ENCODE assay signal across 1 cellular context in genomic region chr2:165155152-165155551, GRCh38.
TF ChIP-seq lines count a peak whose summit lies in the region.

No MANE protein-coding gene starts in this region.

TF ChIP-seq in HEK293, 187 proteins besides CTCF, POLR2A, EP300 and RAD21:
- TF ChIP-seq, protein P1, sequence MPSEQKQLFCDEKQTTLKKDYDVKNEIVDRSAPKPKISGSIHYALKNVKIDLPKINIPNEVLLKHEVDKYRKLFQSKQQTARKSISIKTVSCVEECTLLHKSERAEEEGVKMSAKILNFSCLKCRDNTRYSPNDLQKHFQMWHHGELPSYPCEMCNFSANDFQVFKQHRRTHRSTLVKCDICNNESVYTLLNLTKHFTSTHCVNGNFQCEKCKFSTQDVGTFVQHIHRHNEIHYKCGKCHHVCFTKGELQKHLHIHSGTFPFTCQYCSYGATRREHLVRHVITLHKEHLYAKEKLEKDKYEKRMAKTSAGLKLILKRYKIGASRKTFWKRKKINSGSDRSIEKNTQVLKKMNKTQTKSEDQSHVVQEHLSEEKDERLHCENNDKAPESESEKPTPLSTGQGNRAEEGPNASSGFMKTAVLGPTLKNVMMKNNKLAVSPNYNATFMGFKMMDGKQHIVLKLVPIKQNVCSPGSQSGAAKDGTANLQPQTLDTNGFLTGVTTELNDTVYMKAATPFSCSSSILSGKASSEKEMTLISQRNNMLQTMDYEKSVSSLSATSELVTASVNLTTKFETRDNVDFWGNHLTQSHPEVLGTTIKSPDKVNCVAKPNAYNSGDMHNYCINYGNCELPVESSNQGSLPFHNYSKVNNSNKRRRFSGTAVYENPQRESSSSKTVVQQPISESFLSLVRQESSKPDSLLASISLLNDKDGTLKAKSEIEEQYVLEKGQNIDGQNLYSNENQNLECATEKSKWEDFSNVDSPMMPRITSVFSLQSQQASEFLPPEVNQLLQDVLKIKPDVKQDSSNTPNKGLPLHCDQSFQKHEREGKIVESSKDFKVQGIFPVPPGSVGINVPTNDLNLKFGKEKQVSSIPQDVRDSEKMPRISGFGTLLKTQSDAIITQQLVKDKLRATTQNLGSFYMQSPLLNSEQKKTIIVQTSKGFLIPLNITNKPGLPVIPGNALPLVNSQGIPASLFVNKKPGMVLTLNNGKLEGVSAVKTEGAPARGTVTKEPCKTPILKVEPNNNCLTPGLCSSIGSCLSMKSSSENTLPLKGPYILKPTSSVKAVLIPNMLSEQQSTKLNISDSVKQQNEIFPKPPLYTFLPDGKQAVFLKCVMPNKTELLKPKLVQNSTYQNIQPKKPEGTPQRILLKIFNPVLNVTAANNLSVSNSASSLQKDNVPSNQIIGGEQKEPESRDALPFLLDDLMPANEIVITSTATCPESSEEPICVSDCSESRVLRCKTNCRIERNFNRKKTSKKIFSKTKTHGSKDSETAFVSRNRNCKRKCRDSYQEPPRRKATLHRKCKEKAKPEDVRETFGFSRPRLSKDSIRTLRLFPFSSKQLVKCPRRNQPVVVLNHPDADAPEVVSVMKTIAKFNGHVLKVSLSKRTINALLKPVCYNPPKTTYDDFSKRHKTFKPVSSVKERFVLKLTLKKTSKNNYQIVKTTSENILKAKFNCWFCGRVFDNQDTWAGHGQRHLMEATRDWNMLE (tag by site-specific recombination; conservative IDR thresholded peaks at IDR 0.05; ENCODE audit: low read depth): no peak
- TF ChIP-seq KLF10 (tag by site-specific recombination; IDR thresholded peaks at IDR 0.05) (no peak), ZNF133 (tag by site-specific recombination; IDR thresholded peaks at IDR 0.05) (peak; percentile 87), ZNF777 (tag by site-specific recombination; IDR thresholded peaks at IDR 0.05; ENCODE audit: borderline replicate concordance) (no peak), PRDM1 (tag by site-specific recombination; IDR thresholded peaks at IDR 0.05) (peak; percentile 99), ZFP37 (tag by site-specific recombination; IDR thresholded peaks at IDR 0.05) (no peak)
- TF ChIP-seq, protein P2, sequence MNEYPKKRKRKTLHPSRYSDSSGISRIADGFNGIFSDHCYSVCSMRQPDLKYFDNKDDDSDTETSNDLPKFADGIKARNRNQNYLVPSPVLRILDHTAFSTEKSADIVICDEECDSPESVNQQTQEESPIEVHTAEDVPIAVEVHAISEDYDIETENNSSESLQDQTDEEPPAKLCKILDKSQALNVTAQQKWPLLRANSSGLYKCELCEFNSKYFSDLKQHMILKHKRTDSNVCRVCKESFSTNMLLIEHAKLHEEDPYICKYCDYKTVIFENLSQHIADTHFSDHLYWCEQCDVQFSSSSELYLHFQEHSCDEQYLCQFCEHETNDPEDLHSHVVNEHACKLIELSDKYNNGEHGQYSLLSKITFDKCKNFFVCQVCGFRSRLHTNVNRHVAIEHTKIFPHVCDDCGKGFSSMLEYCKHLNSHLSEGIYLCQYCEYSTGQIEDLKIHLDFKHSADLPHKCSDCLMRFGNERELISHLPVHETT (tag by site-specific recombination; IDR thresholded peaks at IDR 0.05): no peak
